1 cellular context compared by ENCODE assay signal in the genomic region with DNA sequence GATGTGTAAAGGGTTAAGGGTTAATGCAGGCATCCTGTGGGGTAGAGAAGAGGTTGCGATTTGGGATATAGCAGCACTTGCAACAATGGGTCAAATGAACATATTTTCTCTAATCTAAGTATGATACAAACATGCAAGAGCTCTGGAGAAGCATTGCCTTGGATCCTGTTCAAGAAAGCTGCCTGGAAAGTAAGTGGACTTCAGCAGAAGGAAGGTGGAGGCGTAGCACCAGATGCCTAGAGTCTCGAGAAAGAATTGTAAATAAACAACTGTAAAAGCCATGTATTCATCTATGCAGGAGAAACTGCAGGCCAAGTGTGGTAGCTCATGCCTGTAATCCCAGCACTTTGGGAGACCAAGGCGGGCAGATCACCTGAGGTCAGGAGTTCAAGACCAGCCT.
TF ChIP-seq lines count a peak whose summit lies in the region.

No MANE protein-coding gene starts in this region.

TF ChIP-seq in IMR-90, 13 proteins besides CTCF, POLR2A, EP300 and RAD21 (continued from another document):
- TF ChIP-seq, protein P1, sequence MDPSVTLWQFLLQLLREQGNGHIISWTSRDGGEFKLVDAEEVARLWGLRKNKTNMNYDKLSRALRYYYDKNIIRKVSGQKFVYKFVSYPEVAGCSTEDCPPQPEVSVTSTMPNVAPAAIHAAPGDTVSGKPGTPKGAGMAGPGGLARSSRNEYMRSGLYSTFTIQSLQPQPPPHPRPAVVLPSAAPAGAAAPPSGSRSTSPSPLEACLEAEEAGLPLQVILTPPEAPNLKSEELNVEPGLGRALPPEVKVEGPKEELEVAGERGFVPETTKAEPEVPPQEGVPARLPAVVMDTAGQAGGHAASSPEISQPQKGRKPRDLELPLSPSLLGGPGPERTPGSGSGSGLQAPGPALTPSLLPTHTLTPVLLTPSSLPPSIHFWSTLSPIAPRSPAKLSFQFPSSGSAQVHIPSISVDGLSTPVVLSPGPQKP (IDR thresholded peaks at IDR 0.05; ENCODE audit: borderline replicate concordance, low read depth, low read length) = no peak
- TF ChIP-seq BHLHE40 (IDR thresholded peaks at IDR 0.05; ENCODE audit: low read depth, low read length) = no peak
TF ChIP-seq in IMR-90: peak in this region for 0.
